Comparison of ENCODE assay signal across 8 cellular contexts in the genomic region with DNA sequence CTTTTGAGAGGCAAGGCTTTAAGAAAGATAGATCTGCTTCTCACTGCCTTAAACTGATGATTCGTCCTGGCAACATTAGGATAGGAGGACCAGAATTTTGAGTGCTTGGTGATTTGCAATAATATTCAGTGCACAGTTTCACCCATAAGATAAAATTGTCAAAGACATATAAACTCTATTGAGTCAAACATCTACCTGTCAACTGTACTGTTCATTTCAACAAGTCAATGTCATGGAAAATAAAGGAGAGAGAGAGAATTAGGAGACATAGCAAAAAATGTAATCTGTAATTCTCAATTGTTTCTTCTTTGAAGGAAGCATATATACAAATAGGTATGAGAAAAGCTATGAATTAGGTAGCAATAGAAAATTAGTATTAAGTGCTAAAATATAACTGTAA.
"Had no signal": no experiment of that assay in that cellular context is flagged by ENCODE, and none has a peak within 500 bp of the region (broad histone marks: within the 10 kb centered on the region; RNA-seq: fewer than 3 reads in every experiment).

No MANE protein-coding gene starts in this region.

- H3K4me3 ChIP-seq: GM12878 had no signal

- ATAC-seq: GM12878 had no signal

- FAIRE-seq: G401.6, GM12878, GM12891, GM12892, GM18507, GM19239 had no signal

- DNase-seq: GDM1, GF-D8 had no signal
